18 cellular contexts compared by ENCODE assay signal in genomic region chr5:171661146-171661545, GRCh38.
A peak's percentile ranks its signal among the peaks of the same experiment; 100 is the strongest.
DNase-seq lines count a peak whose midpoint lies in the region; ATAC-seq and TF ChIP-seq lines count a peak whose summit lies in the region.
"Had no signal": no experiment of that assay in that cellular context is flagged by ENCODE, and none has a peak within 500 bp of the region (broad histone marks: within the 10 kb centered on the region; RNA-seq: fewer than 3 reads in every experiment).

No MANE protein-coding gene starts in this region.

- no peak overlapping the region for H3K27ac ChIP-seq in H9 (ENCODE audit: insufficient read length, low read depth, low read length)
- H3K27ac ChIP-seq: A549, C4-2B, HL-60 had no signal

- no peaks in the 10 kb centered on the region for H3K79me2 ChIP-seq in H9 (ENCODE audit: insufficient read depth, low read length)

- no peak overlapping the region for H3T11ph ChIP-seq in H9 (ENCODE audit: low read length)

- H2BK120ac ChIP-seq in H9 (ENCODE audit: low read depth, low read length, poor library complexity, severe bottlenecking), result no peak overlapping the region

- H3K9me3 Mint-ChIP-seq in H9, result no peaks in the 10 kb centered on the region
- H3K9me3 Mint-ChIP-seq: CD8-positive, alpha-beta T cell had no signal

- no peak for TF ChIP-seq CTCF in astrocyte of the cerebellum (IDR thresholded peaks at IDR 0.05; ENCODE audit: low read depth, low read length, missing control alignments)
- no peak for TF ChIP-seq CTCF in choroid plexus epithelial cell (conservative IDR thresholded peaks at IDR 0.05; ENCODE audit: low read depth, low read length)
- TF ChIP-seq CTCF in H9 (conservative IDR thresholded peaks at IDR 0.05), result no peak

- no peak overlapping the region for H3K4me2 ChIP-seq in H9 (ENCODE audit: insufficient read depth, insufficient read length, low read length)
- H3K4me2 ChIP-seq: A549 had no signal

- H3K18ac ChIP-seq in H9 (ENCODE audit: insufficient read length, low read depth, low read length), result no peak overlapping the region

- no peak overlapping the region for H4K5ac ChIP-seq in H9 (ENCODE audit: insufficient read length, low read depth, low read length)

- H2AK5ac ChIP-seq in H9 (ENCODE audit: insufficient read length, low read length), result no peak overlapping the region

- no peak overlapping the region for H3K14ac ChIP-seq in H9 (ENCODE audit: insufficient read depth, low read length)

- no peaks in the 10 kb centered on the region for H3K36me3 Mint-ChIP-seq in H9 (ENCODE audit: insufficient read depth in 1 of 3, low read depth in 3 of 3)
- H3K36me3 Mint-ChIP-seq: CD8-positive, alpha-beta T cell had no signal

- TF ChIP-seq EP300 in Ishikawa (IDR thresholded peaks at IDR 0.05; ENCODE audit: borderline replicate concordance), result no peak

- in situ Hi-C loops in astrocyte of the cerebellum (cut with HindIII; ENCODE audit: low sequenced_read_pairs), result no loop called here

- H3K9me3 ChIP-seq in H9 (ENCODE audit: control insufficient read depth, low read depth, low read length), result no peaks in the 10 kb centered on the region
- H3K9me3 ChIP-seq: BE2C, HAP-1 had no signal

- no CpG with 5 or more reads among the region's 2 CpGs for WGBS in H9 (ENCODE audit: extremely low coverage, insufficient read length, low lambda C conversion rate)

- no peak overlapping the region for H4K8ac ChIP-seq in H9 (replicated peaks; ENCODE audit: insufficient read length, low read depth, low read length)

- H2BK20ac ChIP-seq in H9 (ENCODE audit: low read depth, low read length, poor library complexity, severe bottlenecking), result no peak overlapping the region

- H4K20me1 ChIP-seq in H9 (ENCODE audit: control insufficient read depth, insufficient read depth, insufficient read length), result no peaks in the 10 kb centered on the region

- DNase-seq in EH (ENCODE audit: low read depth) (peak; percentile 8), astrocyte of the cerebellum (ENCODE audit: low read depth) (peak; percentile 18), choroid plexus epithelial cell (ENCODE audit: low read depth) (peak; percentile 81), CD1c-positive myeloid dendritic cell (ENCODE audit: extremely low spot score) (no peak), H9 (no peak)
- DNase-seq: BE2C; CD8-positive, alpha-beta T cell; COR-L47; DMS153; DMS79 treated with DMSO at 0.1 percent for 48 hours; GOT3 had no signal

- H3K4me1 ChIP-seq in H9 (ENCODE audit: insufficient read depth, low read length), result no peaks in the 10 kb centered on the region
- H3K4me1 ChIP-seq: A549, BE2C, HAP-1 had no signal

- H3K23me2 ChIP-seq in H9 (ENCODE audit: insufficient read length, low read depth, low read length, poor library complexity, severe bottlenecking), result no peaks in the 10 kb centered on the region

- no peaks in the 10 kb centered on the region for H3K27me3 ChIP-seq in H9 (ENCODE audit: insufficient read depth, low read length)
- H3K27me3 ChIP-seq: BE2C had no signal

- no peak overlapping the region for H3K4ac ChIP-seq in H9 (ENCODE audit: low read depth, low read length)

- ATAC-seq in GM18907 (IDR thresholded peaks at IDR 0.05; ENCODE audit: unreplicated experiment) (no peak), HG02852 (IDR thresholded peaks at IDR 0.05; ENCODE audit: unreplicated experiment) (no peak)
- ATAC-seq: A549; CD8-positive, alpha-beta T cell had no signal

- H3K56ac ChIP-seq in H9 (ENCODE audit: insufficient read length, low read depth, low read length), result no peak overlapping the region

- TF ChIP-seq RAD21 in Ishikawa (IDR thresholded peaks at IDR 0.05; ENCODE audit: low read depth), result no peak

- H3K4me3 Mint-ChIP-seq in H9, result no peak overlapping the region
- H3K4me3 Mint-ChIP-seq: CD8-positive, alpha-beta T cell had no signal

- H3K9ac ChIP-seq in H9 (ENCODE audit: extremely low read depth, insufficient read length, low read length), result no peak overlapping the region

- no peak overlapping the region for H2BK15ac ChIP-seq in H9 (ENCODE audit: low read depth, low read length)

- no peak overlapping the region for H3K27ac Mint-ChIP-seq in H9
- H3K27ac Mint-ChIP-seq: CD8-positive, alpha-beta T cell had no signal

- H3K27me3 Mint-ChIP-seq in H9 (ENCODE audit: low read depth), result no peaks in the 10 kb centered on the region; the same call in 1 of the 2 replicates

- H2BK5ac ChIP-seq in H9 (ENCODE audit: insufficient read length, low read length), result no peak overlapping the region

- peaks cover 0 to 3% of the 10 kb centered on the region in 2 experiments; a peak in 1 of 4 replicates for H3K4me1 Mint-ChIP-seq in H9

- H2BK12ac ChIP-seq in H9 (ENCODE audit: insufficient read length, low read depth, low read length), result no peak overlapping the region

- no peaks in the 10 kb centered on the region for H3K79me1 ChIP-seq in H9 (ENCODE audit: insufficient read depth, low read depth, low read length, poor library complexity, severe bottlenecking)

- no peak overlapping the region for H3K23ac ChIP-seq in H9 (ENCODE audit: insufficient read length, low read depth, low read length)

- H2AFZ ChIP-seq in H9 (ENCODE audit: low read length), result no peak overlapping the region

- H4K91ac ChIP-seq in H9 (ENCODE audit: insufficient read length, low read depth, low read length), result no peak overlapping the region

- H3K4me3 ChIP-seq in astrocyte of the cerebellum (ENCODE audit: low read depth, low read length) (no peak overlapping the region), choroid plexus epithelial cell (ENCODE audit: low read depth, low read length) (no peak overlapping the region)
- H3K4me3 ChIP-seq: A549, HAP-1 had no signal

TF ChIP-seq in Ishikawa, 13 proteins besides CTCF, POLR2A, EP300 and RAD21:
- TF ChIP-seq NFIC (IDR thresholded peaks at IDR 0.05) (0 out of 2 replicates have a peak, but pooled peaks have one; percentile 31), TCF12 (IDR thresholded peaks at IDR 0.05; ENCODE audit: low read depth) (no peak)

Comparison
In these comparisons a context has a peak if more than half of its experiments do, and no peak if none do; other contexts are left out.
1. DNase-seq: peak in EH (single experiment), astrocyte of the cerebellum (single experiment) and choroid plexus epithelial cell (single experiment); none in CD1c-positive myeloid dendritic cell (single experiment) and H9 (single experiment).